Comparison of ENCODE assay signal across 8 cellular contexts in genomic region chr15:90895571-90896117, GRCh38. TPM values are rescaled to one million over a fixed set of nuclear protein-coding genes. Genes with fewer than 3 reads are reported as not detected.
A peak's percentile ranks its signal among the peaks of the same experiment; 100 is the strongest.
DNase-seq lines count a peak whose midpoint lies in the region; ATAC-seq and TF ChIP-seq lines count a peak whose summit lies in the region.

No MANE protein-coding gene starts in this region.

- H3K4me3 ChIP-seq in osteoblast (ENCODE audit: insufficient read depth, low read length) (no peak overlapping the region), breast epithelium (no peak overlapping the region)

- no peak overlapping the region for H2AFZ ChIP-seq in osteoblast (ENCODE audit: low read length)

- TF ChIP-seq POLR2A in breast epithelium (IDR thresholded peaks at IDR 0.05): no peak

- H3K36me3 ChIP-seq in osteoblast (ENCODE audit: insufficient read depth, low read length) (peaks cover 41% of the 10 kb centered on the region), breast epithelium (no peaks in the 10 kb centered on the region)

- no peaks in the 10 kb centered on the region for H3K79me2 ChIP-seq in osteoblast (ENCODE audit: insufficient read depth, low read length)

- H3K4me1 ChIP-seq in osteoblast (ENCODE audit: insufficient read depth, low read length) (no peaks in the 10 kb centered on the region), breast epithelium (no peaks in the 10 kb centered on the region)

- no peak for ATAC-seq in left colon

- H3K27ac ChIP-seq in osteoblast (ENCODE audit: low read depth, low read length): no peak overlapping the region
- no peak overlapping the region for H3K27ac ChIP-seq in breast epithelium

- H3K9me3 ChIP-seq in osteoblast (ENCODE audit: low read depth, low read length): no peaks in the 10 kb centered on the region
- H3K9me3 ChIP-seq in breast epithelium: no peaks in the 10 kb centered on the region

- intact Hi-C loops in left colon (cut with DNase I, micrococcal nuclease): no loop called here
- intact Hi-C loops in breast epithelium (cut with DNase I; ENCODE audit: low total_unique reads): no loop called here

- DNase-seq in NCI-H510A treated with DMSO at 0.1 percent for 48 hours (lab: John Stamatoyannopoulos, UW) (peak; percentile 77), NCI-H510A (lab: John Stamatoyannopoulos, UW) (no peak), NCI-H2196 treated with DMSO at 0.1 percent for 48 hours (lab: John Stamatoyannopoulos, UW; ENCODE audit: unreplicated experiment) (peak; percentile 30), cerebellar cortex (ENCODE audit: low spot score) (peak; percentile 84), osteoblast (ENCODE audit: insufficient read length, low spot score, missing footprints) (no peak), DMS153 (lab: John Stamatoyannopoulos, UW) (no peak), left colon (no peak), breast epithelium (ENCODE audit: low spot score in 2 of 2) (no peak)

- TF ChIP-seq CTCF in osteoblast (IDR thresholded peaks at IDR 0.05; ENCODE audit: extremely low read depth, low read depth, low read length) (peak; percentile 21), breast epithelium (IDR thresholded peaks at IDR 0.05) (no peak)

- no peaks in the 10 kb centered on the region for H3K27me3 ChIP-seq in osteoblast (ENCODE audit: insufficient read depth, low read length)
- no peaks in the 10 kb centered on the region for H3K27me3 ChIP-seq in breast epithelium

- H4K20me1 ChIP-seq in osteoblast (ENCODE audit: insufficient read depth, low read length): no peaks in the 10 kb centered on the region

- no peak overlapping the region for H3K4me2 ChIP-seq in osteoblast (ENCODE audit: insufficient read depth, low read length)

RNA-seq across cellular contexts. Expression of gene MAN2A2, which starts 7.5 kb away (rescaled TPM):
- total RNA-seq in osteoblast (15.2 and 20.0 TPM in 2 replicates), left colon (10 to 100 TPM; 48.4 to 63.7 TPM), breast epithelium (10 to 100 TPM; 38.2 to 58.0 (median 56.9) TPM)

RNA-seq across cellular contexts. Expression of gene FES, which starts 11.3 kb away (rescaled TPM):
- 19.2 and 20.3 TPM in 2 replicates for total RNA-seq in osteoblast
- 1 to 10 TPM; 5.1 to 10.0 TPM for total RNA-seq in left colon
- 10 to 100 TPM; 41.4 to 54.7 (median 42.3) TPM for total RNA-seq in breast epithelium

RNA-seq across cellular contexts. Expression of gene FURIN, which starts 27.3 kb away (rescaled TPM):
- total RNA-seq in osteoblast: 39.1 and 42.7 TPM in 2 replicates
- total RNA-seq in left colon: 100 to 1,000 TPM in 1 of 2 donors, 10 to 100 TPM in 1; 74.0 to 101 TPM
- 10 to 100 TPM; 34.5 to 48.5 (median 36.4) TPM for total RNA-seq in breast epithelium

RNA-seq across cellular contexts. Expression of gene HDDC3, which starts 36.7 kb away (rescaled TPM):
- total RNA-seq in osteoblast (8.8 and 11.6 TPM in 2 replicates), left colon (10 to 100 TPM; 17.3 to 17.5 TPM), breast epithelium (10 to 100 TPM; 19.0 to 22.3 (median 19.4) TPM)

RNA-seq across cellular contexts. Expression of gene UNC45A, which starts 39.4 kb away (rescaled TPM):
- total RNA-seq in osteoblast: 72.5 and 74.9 TPM in 2 replicates
- total RNA-seq in left colon: 10 to 100 TPM; 53.0 to 58.1 TPM
- 10 to 100 TPM; 52.4 to 65.0 (median 59.8) TPM for total RNA-seq in breast epithelium

Comparison
In these comparisons a context has a peak if more than half of its experiments do, and no peak if none do; other contexts are left out.
1. DNase-seq: peak in NCI-H510A treated with DMSO at 0.1 percent for 48 hours (single experiment), NCI-H2196 treated with DMSO at 0.1 percent for 48 hours (single experiment) and cerebellar cortex (single experiment); none in NCI-H510A (single experiment), osteoblast (single experiment), DMS153 (single experiment), left colon (0 of 2) and breast epithelium (0 of 2).